ENCODE assay signal across 22 cellular contexts in genomic region chr4:109873791-109874514, GRCh38. TPM values are rescaled to one million over a fixed set of nuclear protein-coding genes. Genes with fewer than 3 reads are reported as not detected.
DNase-seq lines count a peak whose midpoint lies in the region; ATAC-seq, FAIRE-seq and TF ChIP-seq lines count a peak whose summit lies in the region.
"Had no signal": no experiment of that assay in that cellular context is flagged by ENCODE, and none has a peak within 500 bp of the region (broad histone marks: within the 10 kb centered on the region; RNA-seq: fewer than 3 reads in every experiment).

No MANE protein-coding gene starts in this region.

- H4K8ac ChIP-seq in IMR-90 (ENCODE audit: low read depth in 2 of 2, low read length in 2 of 2): no peak overlapping the region

- dilution Hi-C loops in IMR-90 (cut with HindIII; ENCODE audit: low sequenced_read_pairs, unreplicated experiment): no loop called here

- H2AK5ac ChIP-seq in IMR-90 (ENCODE audit: low read depth, low read length): no peak overlapping the region

- H3K4me1 ChIP-seq in IMR-90 (ENCODE audit: control insufficient read depth, insufficient read depth, low read length): no peaks in the 10 kb centered on the region

- no peak overlapping the region for H3K18ac ChIP-seq in IMR-90 (ENCODE audit: low read depth, low read length)

- intact Hi-C loops in IMR-90 (cut with micrococcal nuclease): no loop called here

- peak; percentile 51 for DNase-seq in AG10803 (ENCODE audit: low read depth)
- DNase-seq in IMR-90: peak; percentile 2
- peak; percentile 75 for DNase-seq in bronchial epithelial cell (ENCODE audit: low read depth)
- DNase-seq in left kidney (ENCODE audit: low read depth, low spot score): peak; percentile 50
- DNase-seq in activated naive CD4-positive, alpha-beta T cell treated with anti-CD3 and anti-CD28 coated beads, Interleukin-2, amount 50 U/mL, for 16 hours: no peak
- DNase-seq in CD1c-positive myeloid dendritic cell (ENCODE audit: extremely low spot score): no peak
- DNase-seq in SIG-M5 treated with dmso at 0.1 percent for 504 hours (lab: John Stamatoyannopoulos, UW; ENCODE audit: unreplicated experiment): no peak
- DNase-seq: activated CD4-positive, CD25-positive, alpha-beta regulatory T cell; activated gamma-delta T cell; dermis blood vessel endothelial cell; esophagus squamous epithelium; Kasumi-1; naive thymus-derived CD4-positive, alpha-beta T cell; NCI-H526; stimulated activated naive CD8-positive, alpha-beta T cell treated with anti-CD3 and anti-CD28 coated beads, Interleukin-15, Interleukin-2, amounts not matched to agents 100 U/mL and 50 U/mL, for 24 hours had no signal

- H2BK5ac ChIP-seq in IMR-90 (ENCODE audit: low read depth, low read length, poor library complexity, severe bottlenecking): no peak overlapping the region

- no peak overlapping the region for H3K4ac ChIP-seq in IMR-90 (ENCODE audit: low read depth, low read length)

- no peak overlapping the region for H2BK120ac ChIP-seq in IMR-90 (ENCODE audit: low read depth, low read length)

- no peak for FAIRE-seq in bronchial epithelial cell (lab: Jason Lieb, UNC)
- FAIRE-seq: GM19239 had no signal

- H3K27ac ChIP-seq in IMR-90 (ENCODE audit: insufficient read depth, low read length): no peak overlapping the region
- H3K27ac ChIP-seq: esophagus squamous epithelium, HL-60 had no signal

- H3K4me2 ChIP-seq in IMR-90 (ENCODE audit: low read depth, low read length): no peak overlapping the region

- H3K9me1 ChIP-seq in IMR-90 (ENCODE audit: insufficient read depth, low read length): no peaks in the 10 kb centered on the region

- no peaks in the 10 kb centered on the region for H3K79me1 ChIP-seq in IMR-90 (ENCODE audit: low read depth in 1 of 2, low read length in 2 of 2)

- ATAC-seq in IMR-90 (ENCODE audit: low read depth): no peak
- ATAC-seq in HG02571 (IDR thresholded peaks at IDR 0.05; ENCODE audit: unreplicated experiment): no peak
- ATAC-seq: naive thymus-derived CD4-positive, alpha-beta T cell; stimulated activated naive CD8-positive, alpha-beta T cell treated with anti-CD3 and anti-CD28 coated beads, Interleukin-15, Interleukin-2, amounts not matched to agents 100 U/mL and 50 U/mL, for 24 hours had no signal

- TF ChIP-seq CTCF in AG10803 (conservative IDR thresholded peaks at IDR 0.05; ENCODE audit: low read length): no peak
- no peak for TF ChIP-seq CTCF in IMR-90 (conservative IDR thresholded peaks at IDR 0.05; ENCODE audit: low read depth, low read length)
- no peak for TF ChIP-seq CTCF in bronchial epithelial cell (IDR thresholded peaks at IDR 0.05; ENCODE audit: insufficient read depth, low read length, severe bottlenecking)

- H2AK9ac ChIP-seq in IMR-90 (replicated peaks; ENCODE audit: low read depth, low read length, poor library complexity): no peak overlapping the region

- WGBS in IMR-90 (ENCODE audit: extremely low coverage in 2 of 2, insufficient read length in 1 of 2), 2 experiments: 34% methylated on average over 5 of the region's 11 CpGs; no CpG with 5 or more reads in 1 of the 2 experiments

- no TSS peak for BruUV-seq in IMR-90 (replicated peaks; lab: Mats Ljungman, UMichigan)

- no peak overlapping the region for H3K9ac ChIP-seq in IMR-90 (ENCODE audit: low read depth, low read length)

- H2BK15ac ChIP-seq in IMR-90 (ENCODE audit: low read depth, low read length): no peak overlapping the region

- CTCF ChIA-PET in IMR-90 (lab: Yijun Ruan, JAX): no interaction called here

- no peak for TF ChIP-seq POLR2A in IMR-90 (IDR thresholded peaks at IDR 0.05; ENCODE audit: low read depth, low read length)

- in situ Hi-C loops in IMR-90 (cut with MboI; ENCODE audit: low sequenced_read_pairs): no loop called here

- no peak overlapping the region for H2BK20ac ChIP-seq in IMR-90 (ENCODE audit: low read depth, low read length)

- no peak for TF ChIP-seq RAD21 in IMR-90 (IDR thresholded peaks at IDR 0.05; ENCODE audit: low read length)

- H3K23ac ChIP-seq in IMR-90 (ENCODE audit: low read depth, low read length): no peak overlapping the region

- POLR2A ChIA-PET in IMR-90 (lab: Charles Lee; ENCODE audit: unreplicated experiment): no interaction called here

- H3K36me3 ChIP-seq in IMR-90 (ENCODE audit: control insufficient read depth, insufficient read depth, low read length) (no peaks in the 10 kb centered on the region), bronchial epithelial cell (ENCODE audit: control insufficient read depth, insufficient read depth, low read length) (no peaks in the 10 kb centered on the region)

- no peak overlapping the region for H3K4me3 ChIP-seq in AG10803 (ENCODE audit: low read length)
- H3K4me3 ChIP-seq in IMR-90 (ENCODE audit: insufficient read depth, low read depth, low read length): no peak overlapping the region
- no peak overlapping the region for H3K4me3 ChIP-seq in bronchial epithelial cell (ENCODE audit: low read depth, low read length)
- H3K4me3 ChIP-seq: esophagus squamous epithelium had no signal

- no peak overlapping the region for H3K14ac ChIP-seq in IMR-90 (replicated peaks; ENCODE audit: low read depth, low read length)

- H4K20me1 ChIP-seq in IMR-90 (ENCODE audit: insufficient read depth, low read length): no peaks in the 10 kb centered on the region

- H3K9me3 ChIP-seq in IMR-90 (ENCODE audit: control insufficient read depth, insufficient read depth, low read length): no peaks in the 10 kb centered on the region
- H3K9me3 ChIP-seq: esophagus squamous epithelium had no signal

- H4K91ac ChIP-seq in IMR-90 (ENCODE audit: insufficient read depth, low read depth, low read length): no peak overlapping the region

- H4K5ac ChIP-seq in IMR-90 (ENCODE audit: low read depth, low read length): no peak overlapping the region

- no peak overlapping the region for H3K56ac ChIP-seq in IMR-90 (ENCODE audit: extremely low read depth, insufficient read depth, low read length)

- H3K27me3 ChIP-seq in IMR-90 (ENCODE audit: control insufficient read depth, insufficient read depth, low read length): no peaks in the 10 kb centered on the region
- H3K27me3 ChIP-seq in bronchial epithelial cell (ENCODE audit: control insufficient read depth, insufficient read depth, low read length): peaks cover under 1% of the 10 kb centered on the region
- H3K27me3 ChIP-seq: esophagus squamous epithelium had no signal

- H2AFZ ChIP-seq in IMR-90 (replicated peaks; ENCODE audit: low read length, poor library complexity): no peak overlapping the region

TF ChIP-seq in IMR-90, 13 proteins besides CTCF, POLR2A, EP300 and RAD21 (continues in another document):
- TF ChIP-seq NFE2L2 (IDR thresholded peaks at IDR 0.05; ENCODE audit: low read depth, low read length) (no peak), BHLHE40 (IDR thresholded peaks at IDR 0.05; ENCODE audit: low read depth, low read length) (no peak), SMC3 (IDR thresholded peaks at IDR 0.05; ENCODE audit: low read depth, low read length) (no peak), FOS (IDR thresholded peaks at IDR 0.05; ENCODE audit: low read depth, low read length) (no peak), CHD1 (IDR thresholded peaks at IDR 0.05; ENCODE audit: low read depth, low read length) (no peak), RFX5 (IDR thresholded peaks at IDR 0.05; ENCODE audit: low read depth, low read length) (no peak), MAZ (IDR thresholded peaks at IDR 0.05; ENCODE audit: borderline replicate concordance, low read depth, low read length) (no peak), USF2 (IDR thresholded peaks at IDR 0.05; ENCODE audit: low read depth, low read length) (no peak), MXI1 (IDR thresholded peaks at IDR 0.05; ENCODE audit: borderline replicate concordance, low read depth, low read length) (no peak), CEBPB (IDR thresholded peaks at IDR 0.05; ENCODE audit: low read depth, low read length) (no peak), RCOR1 (IDR thresholded peaks at IDR 0.05; ENCODE audit: insufficient replicate concordance, low read length) (no peak), MAFK (IDR thresholded peaks at IDR 0.05; ENCODE audit: low read depth, low read length) (no peak)

RNA-seq across cellular contexts. Expression of gene LRIT3, which starts 26.0 kb away (rescaled TPM):
- total RNA-seq in IMR-90 (2012; rRNA removed): not detected in 2 replicates
- 0.02 TPM in 1 of 2 replicates, not detected in the other for polyA plus RNA-seq in IMR-90 (2012; rRNA removed)
- polyA plus RNA-seq in IMR-90 (2012; cell fraction: cytosol; rRNA removed): not detected in 2 replicates
- 0.02 and 0.11 TPM in 2 replicates for polyA plus RNA-seq in IMR-90 (2012; cell fraction: nucleus; rRNA removed; ENCODE audit: low replicate concordance)
- total RNA-seq in bronchial epithelial cell: under 0.01 TPM in 2 replicates
- total RNA-seq: RPMI7951 had no signal
- polyA plus RNA-seq: AG04450 had no signal

RNA-seq across cellular contexts. Expression of gene EGF, which starts 38.7 kb away (rescaled TPM):
- 2.2 and 4.2 TPM in 2 replicates for total RNA-seq in IMR-90 (2012; rRNA removed)
- polyA plus RNA-seq in IMR-90 (2012; rRNA removed): 1.7 TPM in 2 replicates
- polyA plus RNA-seq in IMR-90 (2012; cell fraction: cytosol; rRNA removed): 0.62 and 0.83 TPM in 2 replicates
- polyA plus RNA-seq in IMR-90 (2012; cell fraction: nucleus; rRNA removed; ENCODE audit: low replicate concordance): 1.2 and 3.4 TPM in 2 replicates
- 0.51 and 1.1 TPM in 2 replicates for total RNA-seq in bronchial epithelial cell
- total RNA-seq: T-helper 1 cell treated with Interleukin-12 subunit alpha and Interleukin-12 subunit beta and Interleukin-4 antibody, amounts not matched to agents 30 ng/mL and 1 ng/mL, for 36 hours had no signal
- polyA plus RNA-seq: naive thymus-derived CD4-positive, alpha-beta T cell had no signal

RNA-seq across cellular contexts. Expression of gene RRH, which starts 46.2 kb away (rescaled TPM):
- total RNA-seq in IMR-90 (2012; rRNA removed) (not detected in 2 replicates), bronchial epithelial cell (0.26 and 0.38 TPM in 2 replicates)
- 0.05 and 0.11 TPM in 2 replicates for polyA plus RNA-seq in IMR-90 (2012; rRNA removed)
- polyA plus RNA-seq in IMR-90 (2012; cell fraction: cytosol; rRNA removed): not detected in 2 replicates
- polyA plus RNA-seq in IMR-90 (2012; cell fraction: nucleus; rRNA removed; ENCODE audit: low replicate concordance): 0.25 TPM in 1 of 2 replicates, not detected in the other
- total RNA-seq: dermis blood vessel endothelial cell; RPMI7951; T-helper 1 cell treated with Interleukin-12 subunit alpha and Interleukin-12 subunit beta and Interleukin-4 antibody, amounts not matched to agents 30 ng/mL and 1 ng/mL, for 36 hours had no signal
- polyA plus RNA-seq: naive thymus-derived CD4-positive, alpha-beta T cell; urinary bladder had no signal

RNA-seq across cellular contexts. Expression of gene GAR1, which starts 58.4 kb away (rescaled TPM):
- total RNA-seq in IMR-90 (2012; rRNA removed): 1.1 and 4.4 TPM in 2 replicates
- polyA plus RNA-seq in IMR-90 (2012; rRNA removed): 18.2 and 22.0 TPM in 2 replicates
- 4.6 and 5.9 TPM in 2 replicates for polyA plus RNA-seq in IMR-90 (2012; cell fraction: cytosol; rRNA removed)
- 0.89 and 6.2 TPM in 2 replicates for polyA plus RNA-seq in IMR-90 (2012; cell fraction: nucleus; rRNA removed; ENCODE audit: low replicate concordance)
- 6.1 and 6.8 TPM in 2 replicates for total RNA-seq in bronchial epithelial cell

Comparison
In these comparisons a context has a peak if more than half of its experiments do, and no peak if none do; other contexts are left out.
1. DNase-seq: peak in AG10803 (single experiment), IMR-90 (single experiment), bronchial epithelial cell (single experiment) and left kidney (single experiment); none in activated naive CD4-positive, alpha-beta T cell treated with anti-CD3 and anti-CD28 coated beads, Interleukin-2, amount 50 U/mL, for 16 hours (single experiment), CD1c-positive myeloid dendritic cell (single experiment) and SIG-M5 treated with dmso at 0.1 percent for 504 hours (single experiment).